In genomic region chr7:73717025-73717807, GRCh38 we compare ENCODE assay signal across 8 cellular contexts. TPM values are rescaled to one million over a fixed set of nuclear protein-coding genes. Genes with fewer than 3 reads are reported as not detected.
DNase-seq lines count a peak whose midpoint lies in the region; ATAC-seq and TF ChIP-seq lines count a peak whose summit lies in the region.

No MANE protein-coding gene starts in this region.

- H3K9me2 ChIP-seq in GM23338 (ENCODE audit: insufficient read depth): no peaks in the 10 kb centered on the region

- ATAC-seq in GM23338 (no peak), GM21529 (IDR thresholded peaks at IDR 0.05; ENCODE audit: unreplicated experiment) (no peak)

- TF ChIP-seq CTCF in AG04449 (IDR thresholded peaks at IDR 0.05; ENCODE audit: insufficient read depth, low read length, missing control alignments) (no peak), GM23338 (conservative IDR thresholded peaks at IDR 0.05; ENCODE audit: low read depth in 2 of 2) (no peak), astrocyte of the cerebellum (IDR thresholded peaks at IDR 0.05; ENCODE audit: low read depth, low read length, missing control alignments) (no peak)

- H2AFZ ChIP-seq in GM23338: no peak overlapping the region

- intact Hi-C loops in cardiac septum (cut with DNase I): loop anchor here (5.0 kb wide), 1 partner anchor 50 kb away; the partner anchor contains the start of gene VPS37D

- H3K4me1 Mint-ChIP-seq in GM23338: no peaks in the 10 kb centered on the region; the same call in 2 of the 3 replicates

- H3K36me3 Mint-ChIP-seq in GM23338 (ENCODE audit: low read depth): no peaks in the 10 kb centered on the region

- H3K4me1 ChIP-seq in GM23338 (ENCODE audit: insufficient read depth) (no peaks in the 10 kb centered on the region; the same call in 1 of the 2 replicates), muscle layer of colon (ENCODE audit: insufficient read depth, low read length) (peaks cover 45% of the 10 kb centered on the region)

- H3F3A ChIP-seq in GM23338 (replicated peaks; ENCODE audit: low read depth): no peaks in the 10 kb centered on the region

- H3K27me3 Mint-ChIP-seq in GM23338 (ENCODE audit: insufficient read depth, low read depth, poor library complexity): peaks cover 20% of the 10 kb centered on the region

- POLR2A ChIA-PET in AG04449 (lab: Yijun Ruan, JAX): interaction anchor here (1.0 to 4.3 kb wide), 4 partner anchors 12 to 141 kb away, joined by 3 to 47 read pairs (median 7); no protein-coding TSS in a partner anchor

- no peak overlapping the region for H3K4me2 ChIP-seq in GM23338

- H3K27me3 ChIP-seq in GM23338 (ENCODE audit: insufficient read depth): peaks cover 24% of the 10 kb centered on the region
- no peaks in the 10 kb centered on the region for H3K27me3 ChIP-seq in muscle layer of colon (ENCODE audit: control insufficient read depth in 1 of 2, insufficient read depth in 2 of 2, low read length in 2 of 2)

- DNase-seq in AG04449 (ENCODE audit: low read depth, low spot score) (no peak), GM23338 (ENCODE audit: low spot score) (no peak), astrocyte of the cerebellum (ENCODE audit: low read depth) (no peak), cardiac septum (ENCODE audit: low spot score) (no peak), NCI-H510A treated with DMSO at 0.1 percent for 48 hours (lab: John Stamatoyannopoulos, UW) (no peak), glomerular visceral epithelial cell (ENCODE audit: extremely low spot score) (no peak)

- H3K9me3 ChIP-seq in muscle layer of colon (ENCODE audit: low read length): no peaks in the 10 kb centered on the region

- H3K4me3 ChIP-seq in AG04449 (ENCODE audit: low read depth, low read length): peak overlapping the region; percentile 75
- H3K4me3 ChIP-seq in GM23338: no peak overlapping the region
- peak overlapping the region; percentile 89 for H3K4me3 ChIP-seq in astrocyte of the cerebellum (ENCODE audit: low read depth, low read length)
- H3K4me3 ChIP-seq in muscle layer of colon (ENCODE audit: low read depth in 1 of 2, low read length in 2 of 2): peak overlapping the region in 1 of 2 donors; percentile 70

- H3K9me3 Mint-ChIP-seq in GM23338: no peaks in the 10 kb centered on the region

- H4K20me1 ChIP-seq in GM23338 (replicated peaks; ENCODE audit: insufficient read depth): no peaks in the 10 kb centered on the region; the same call in 1 of the 2 replicates

- no peaks in the 10 kb centered on the region for H3K36me3 ChIP-seq in GM23338 (ENCODE audit: insufficient read depth)
- H3K36me3 ChIP-seq in muscle layer of colon (ENCODE audit: insufficient read depth, low read length): no peaks in the 10 kb centered on the region

- no peaks in the 10 kb centered on the region for H3K79me2 ChIP-seq in GM23338 (replicated peaks; ENCODE audit: insufficient read depth)

- H3K9ac ChIP-seq in muscle layer of colon (ENCODE audit: low read length): peak overlapping the region; percentile 45

- CTCF ChIA-PET in AG04449 (lab: Yijun Ruan, JAX): interaction anchor here (0.7 to 3.4 kb wide), 9 partner anchors 9 to 138 kb away, joined by 3 to 26 read pairs (median 5); partner anchors contain the start of gene VPS37D

- no peak overlapping the region for H3K27ac Mint-ChIP-seq in GM23338

- H3K4me3 Mint-ChIP-seq in GM23338: peak overlapping the region; percentile 53; the same call in 2 of the 3 replicates

- in situ Hi-C loops in astrocyte of the cerebellum (cut with HindIII; ENCODE audit: low sequenced_read_pairs): no loop called here

- H3K27ac ChIP-seq in GM23338 (ENCODE audit: low read depth): no peak overlapping the region
- H3K27ac ChIP-seq in muscle layer of colon (ENCODE audit: low read depth, low read length): peak overlapping the region; percentile 61

TF ChIP-seq in GM23338, 12 proteins besides CTCF, POLR2A, EP300 and RAD21 (continues in another document):
- no peak for TF ChIP-seq ZNF114 (CRISPR knock-in tag; IDR thresholded peaks at IDR 0.05)
- no peak for TF ChIP-seq EZH2phosphoT487 (IDR thresholded peaks at IDR 0.05; ENCODE audit: unreplicated experiment)
- no peak for TF ChIP-seq ZNF331 (CRISPR knock-in tag; IDR thresholded peaks at IDR 0.05; ENCODE audit: low read depth)
- no peak for TF ChIP-seq JUNB (IDR thresholded peaks at IDR 0.05; ENCODE audit: unreplicated experiment)
- TF ChIP-seq POLR2AphosphoS5 (IDR thresholded peaks at IDR 0.05; ENCODE audit: low read depth): no peak
- no peak for TF ChIP-seq REST (IDR thresholded peaks at IDR 0.05; ENCODE audit: unreplicated experiment)
- TF ChIP-seq ETS1 (IDR thresholded peaks at IDR 0.05): no peak

RNA-seq across cellular contexts. Expression of gene STX1A, which starts 2.3 kb away (rescaled TPM):
- 9.4 and 19.8 TPM in 2 replicates for total RNA-seq in GM23338 (2014; rRNA removed; shearing (Covaris generic))
- 9.1 and 11.7 TPM in 2 replicates for polyA plus RNA-seq in GM23338 (2016; fragmentation: Nextera tagmentation; extraction: Ambion mirVana)
- total RNA-seq in cardiac septum: 3.3 TPM

RNA-seq across cellular contexts. Expression of gene ABHD11, which starts 21.4 kb away (rescaled TPM):
- total RNA-seq in GM23338 (2014; rRNA removed; shearing (Covaris generic)): 16.3 and 24.6 TPM in 2 replicates
- 18.0 and 18.7 TPM in 2 replicates for polyA plus RNA-seq in GM23338 (2016; fragmentation: Nextera tagmentation; extraction: Ambion mirVana)
- 31.6 TPM for total RNA-seq in cardiac septum

RNA-seq across cellular contexts. Expression of gene BUD23, which starts 33.8 kb away (rescaled TPM):
- 57.2 and 62.1 TPM in 2 replicates for total RNA-seq in GM23338 (2014; rRNA removed; shearing (Covaris generic))
- 117 and 129 TPM in 2 replicates for polyA plus RNA-seq in GM23338 (2016; fragmentation: Nextera tagmentation; extraction: Ambion mirVana)
- 59.1 TPM for total RNA-seq in cardiac septum

RNA-seq across cellular contexts. Expression of gene DNAJC30, which starts 34.0 kb away (rescaled TPM):
- 1.3 and 2.8 TPM in 2 replicates for total RNA-seq in GM23338 (2014; rRNA removed; shearing (Covaris generic))
- polyA plus RNA-seq in GM23338 (2016; fragmentation: Nextera tagmentation; extraction: Ambion mirVana): 5.2 and 5.6 TPM in 2 replicates
- 16.4 TPM for total RNA-seq in cardiac septum

RNA-seq across cellular contexts. Expression of gene VPS37D, which starts 49.6 kb away (rescaled TPM):
- total RNA-seq in GM23338 (2014; rRNA removed; shearing (Covaris generic)): 5.6 and 7.0 TPM in 2 replicates
- 1.8 and 2.2 TPM in 2 replicates for polyA plus RNA-seq in GM23338 (2016; fragmentation: Nextera tagmentation; extraction: Ambion mirVana)
- 2.4 TPM for total RNA-seq in cardiac septum
